Comparison of ENCODE assay signal across 18 cellular contexts in genomic region chr3:67788396-67788795, GRCh38.
A peak's percentile ranks its signal among the peaks of the same experiment; 100 is the strongest.
DNase-seq lines count a peak whose midpoint lies in the region; ATAC-seq and TF ChIP-seq lines count a peak whose summit lies in the region.
"Had no signal": no experiment of that assay in that cellular context is flagged by ENCODE, and none has a peak within 500 bp of the region (broad histone marks: within the 10 kb centered on the region; RNA-seq: fewer than 3 reads in every experiment).

No MANE protein-coding gene starts in this region.

- ATAC-seq in GM23338 (no peak), HG03520 (IDR thresholded peaks at IDR 0.05; ENCODE audit: unreplicated experiment) (no peak), GM21528 (IDR thresholded peaks at IDR 0.05; ENCODE audit: low FRiP score, unreplicated experiment) (no peak)
- ATAC-seq: A549; CD8-positive, alpha-beta T cell had no signal

- H3K9me3 Mint-ChIP-seq in GM23338: peaks cover 10% of the 10 kb centered on the region

- H3K18ac ChIP-seq in mesendoderm (ENCODE audit: low read length): no peak overlapping the region

- no peaks in the 10 kb centered on the region for H3K27me3 ChIP-seq in GM23338 (ENCODE audit: insufficient read depth)
- no peaks in the 10 kb centered on the region for H3K27me3 ChIP-seq in mesendoderm (ENCODE audit: insufficient read depth, low read length, poor library complexity)
- H3K27me3 ChIP-seq in effector memory CD4-positive, alpha-beta T cell (replicated peaks; ENCODE audit: control insufficient read depth, insufficient read depth, low read length, poor library complexity, severe bottlenecking): no peaks in the 10 kb centered on the region
- H3K27me3 ChIP-seq: BLaER1 treated with 17β-estradiol and CSF1 and Interleukin-3, amounts not matched to agents 10 nM and 100 nM had no signal

- H4K8ac ChIP-seq in mesendoderm (ENCODE audit: low read depth, low read length): no peak overlapping the region

- H2BK120ac ChIP-seq in mesendoderm (ENCODE audit: low read depth, low read length): no peak overlapping the region

- H3F3A ChIP-seq in GM23338 (replicated peaks; ENCODE audit: low read depth): no peaks in the 10 kb centered on the region

- H3K4me2 ChIP-seq in GM23338 (no peak overlapping the region), mesendoderm (ENCODE audit: low read length) (no peak overlapping the region)
- H3K4me2 ChIP-seq: A549; BLaER1 treated with 17β-estradiol and CSF1 and Interleukin-3, amounts not matched to agents 10 nM and 100 nM had no signal

- no CpG with 5 or more reads among the region's 6 CpGs for WGBS in mesendoderm (ENCODE audit: extremely low coverage, insufficient coverage, low lambda C conversion rate)

- H3K36me3 ChIP-seq in GM23338 (ENCODE audit: insufficient read depth) (0 out of 2 replicates have a peak, but pooled peaks cover 4% of the 10 kb centered on the region), mesendoderm (ENCODE audit: control insufficient read depth, insufficient read depth, low read length) (no peaks in the 10 kb centered on the region)
- H3K36me3 ChIP-seq in effector memory CD4-positive, alpha-beta T cell (ENCODE audit: control insufficient read depth, insufficient read depth, low read length): no peaks in the 10 kb centered on the region
- H3K36me3 ChIP-seq: BLaER1 treated with 17β-estradiol and CSF1 and Interleukin-3, amounts not matched to agents 10 nM and 100 nM had no signal

- H3K9ac ChIP-seq in mesendoderm (ENCODE audit: low read length): no peak overlapping the region
- H3K9ac ChIP-seq: BLaER1 treated with 17β-estradiol and CSF1 and Interleukin-3, amounts not matched to agents 10 nM and 100 nM had no signal

- no peak for TF ChIP-seq CTCF in GM23338 (conservative IDR thresholded peaks at IDR 0.05; ENCODE audit: low read depth in 2 of 2)

- no peaks in the 10 kb centered on the region for H3K9me3 ChIP-seq in effector memory CD4-positive, alpha-beta T cell (ENCODE audit: control insufficient read depth, low read length)
- H3K9me3 ChIP-seq: A549, Caco-2 had no signal

- DNase-seq in GM23338 (ENCODE audit: low spot score) (no peak), NCI-H82 treated with DMSO at 0.1 percent for 48 hours (lab: John Stamatoyannopoulos, UW; ENCODE audit: unreplicated experiment) (peak; percentile 20), mesendoderm (peak; percentile 73)
- DNase-seq in effector memory CD4-positive, alpha-beta T cell: no peak
- DNase-seq: AML-193; Caco-2; Calu3; CD4-positive, alpha-beta T cell; CD8-positive, alpha-beta T cell; DMS79 treated with DMSO at 0.1 percent for 48 hours; GF-D8 had no signal

- H4K20me1 ChIP-seq in GM23338 (replicated peaks; ENCODE audit: insufficient read depth): no peaks in the 10 kb centered on the region
- H4K20me1 ChIP-seq: BLaER1 treated with 17β-estradiol and CSF1 and Interleukin-3, amounts not matched to agents 10 nM and 100 nM had no signal

- no peak overlapping the region for H4K5ac ChIP-seq in mesendoderm (ENCODE audit: low read length)

- H3K27ac Mint-ChIP-seq in GM23338: no peak overlapping the region
- H3K27ac Mint-ChIP-seq: B cell; CD4-positive, alpha-beta T cell; CD8-positive, alpha-beta T cell had no signal

- peak overlapping the region; percentile 21; the same call in 1 of the 2 replicates for H2AFZ ChIP-seq in GM23338

- no peak overlapping the region for H3K4me3 Mint-ChIP-seq in GM23338
- H3K4me3 Mint-ChIP-seq: B cell; CD4-positive, alpha-beta T cell; CD8-positive, alpha-beta T cell had no signal

- H2BK15ac ChIP-seq in mesendoderm (replicated peaks; ENCODE audit: low read depth): no peak overlapping the region

- no peak overlapping the region for H3K4ac ChIP-seq in mesendoderm (ENCODE audit: low read depth, low read length)

- H3K79me2 ChIP-seq in GM23338 (replicated peaks; ENCODE audit: insufficient read depth) (no peaks in the 10 kb centered on the region), mesendoderm (ENCODE audit: control insufficient read depth, insufficient read depth, low read length) (no peaks in the 10 kb centered on the region)

- H3K56ac ChIP-seq in mesendoderm (ENCODE audit: low read length): no peak overlapping the region

- peaks cover 6% of the 10 kb centered on the region; the same call in 2 of the 3 replicates for H3K36me3 Mint-ChIP-seq in GM23338 (ENCODE audit: low read depth)

- no peak overlapping the region for H3K23ac ChIP-seq in mesendoderm (ENCODE audit: low read length)

- peaks cover 7% of the 10 kb centered on the region for H3K4me1 Mint-ChIP-seq in GM23338
- H3K4me1 Mint-ChIP-seq: B cell had no signal

- no peaks in the 10 kb centered on the region for H3K9me2 ChIP-seq in GM23338 (ENCODE audit: insufficient read depth)

- H3K4me1 ChIP-seq in GM23338 (ENCODE audit: insufficient read depth) (no peaks in the 10 kb centered on the region), mesendoderm (ENCODE audit: control insufficient read depth, low read depth, low read length) (peaks cover 2% of the 10 kb centered on the region)
- no peaks in the 10 kb centered on the region for H3K4me1 ChIP-seq in effector memory CD4-positive, alpha-beta T cell (ENCODE audit: control insufficient read depth, insufficient read depth, low read length, poor library complexity, severe bottlenecking)
- H3K4me1 ChIP-seq: BLaER1 treated with 17β-estradiol and CSF1 and Interleukin-3, amounts not matched to agents 10 nM and 100 nM; Caco-2 had no signal

- H3K27ac ChIP-seq in GM23338 (ENCODE audit: low read depth) (no peak overlapping the region), mesendoderm (ENCODE audit: low read depth, low read length) (no peak overlapping the region)
- no peak overlapping the region for H3K27ac ChIP-seq in effector memory CD4-positive, alpha-beta T cell (ENCODE audit: insufficient read depth, low read length, poor library complexity, severe bottlenecking)
- H3K27ac ChIP-seq: 22Rv1; A549; BLaER1 treated with 17β-estradiol and CSF1 and Interleukin-3, amounts not matched to agents 10 nM and 100 nM; C4-2B had no signal

- H3K4me3 ChIP-seq in GM23338 (no peak overlapping the region), mesendoderm (ENCODE audit: low read length) (no peak overlapping the region)
- no peak overlapping the region for H3K4me3 ChIP-seq in effector memory CD4-positive, alpha-beta T cell (ENCODE audit: insufficient read depth, low read depth, low read length, poor library complexity, severe bottlenecking)
- H3K4me3 ChIP-seq: A549; BLaER1 treated with 17β-estradiol and CSF1 and Interleukin-3, amounts not matched to agents 10 nM and 100 nM had no signal

- no peak overlapping the region for H2BK5ac ChIP-seq in mesendoderm (ENCODE audit: low read length)

- no peak overlapping the region for H2AK5ac ChIP-seq in mesendoderm (ENCODE audit: low read length)

- H3K27me3 Mint-ChIP-seq in GM23338 (ENCODE audit: insufficient read depth, low read depth, poor library complexity): no peaks in the 10 kb centered on the region
- H3K27me3 Mint-ChIP-seq: CD4-positive, alpha-beta T cell had no signal

- H3K79me1 ChIP-seq in mesendoderm (ENCODE audit: low read length): no peaks in the 10 kb centered on the region

TF ChIP-seq in GM23338, 12 proteins besides CTCF, POLR2A, EP300 and RAD21 (continues in another document):
- TF ChIP-seq NANOG (IDR thresholded peaks at IDR 0.05; ENCODE audit: borderline replicate concordance) (no peak), CREB1 (CRISPR knock-in tag; IDR thresholded peaks at IDR 0.05; ENCODE audit: low read depth) (no peak), EZH2 (IDR thresholded peaks at IDR 0.05; ENCODE audit: low read depth, unreplicated experiment) (no peak), REST (IDR thresholded peaks at IDR 0.05; ENCODE audit: unreplicated experiment) (no peak), ZNF331 (CRISPR knock-in tag; IDR thresholded peaks at IDR 0.05; ENCODE audit: low read depth) (no peak), POLR2AphosphoS5 (IDR thresholded peaks at IDR 0.05; ENCODE audit: low read depth) (no peak), ETS1 (IDR thresholded peaks at IDR 0.05) (no peak)

Comparison
In these comparisons a context has a peak if more than half of its experiments do, and no peak if none do; other contexts are left out.
1. DNase-seq: peak in NCI-H82 treated with DMSO at 0.1 percent for 48 hours (single experiment) and mesendoderm (single experiment); none in GM23338 (single experiment) and effector memory CD4-positive, alpha-beta T cell (0 of 3).